Comparison of ENCODE assay signal across 8 cellular contexts in the genomic region with DNA sequence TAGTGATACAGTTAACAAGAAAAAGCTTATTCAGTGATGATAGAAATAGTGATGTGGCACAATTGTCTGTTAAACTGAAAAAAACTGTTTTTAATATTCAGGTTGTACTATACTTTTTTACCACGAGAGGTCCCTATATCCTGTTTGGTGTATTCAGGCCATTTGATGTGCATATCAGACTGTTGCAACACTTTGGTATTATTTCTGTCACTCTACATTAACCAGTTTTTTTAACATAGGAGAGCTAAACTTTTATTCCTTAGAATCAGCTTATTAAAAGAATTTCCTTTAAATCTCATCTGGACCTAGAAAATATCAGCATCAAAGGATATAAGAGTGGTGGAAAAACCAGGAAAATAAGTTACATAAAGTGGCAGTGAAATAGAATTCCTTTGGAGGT. TPM values are rescaled to one million over a fixed set of nuclear protein-coding genes. Genes with fewer than 3 reads are reported as not detected.
A peak's percentile ranks its signal among the peaks of the same experiment; 100 is the strongest.
DNase-seq lines count a peak whose midpoint lies in the region; ATAC-seq and TF ChIP-seq lines count a peak whose summit lies in the region.

No MANE protein-coding gene starts in this region.

- no peak overlapping the region for H3K27ac ChIP-seq in Peyer's patch

- DNase-seq in NCI-H1105 treated with DMSO at 0.1 percent for 48 hours (lab: John Stamatoyannopoulos, UW) (peak; percentile 16), NCI-H1105 (lab: John Stamatoyannopoulos, UW) (no peak), Peyer's patch (no peak), epithelial cell of esophagus (ENCODE audit: low read depth) (peak; percentile 61), activated gamma-delta T cell (lab: John Stamatoyannopoulos, UW) (no peak)
- peak in 3 of 10 donors; percentile 44 to 58 (median 47) for DNase-seq in naive thymus-derived CD8-positive, alpha-beta T cell
- DNase-seq in activated CD4-positive, alpha-beta T cell treated with anti-CD3 and anti-CD28 coated beads for 48 hours = no peak

- no peaks in the 10 kb centered on the region for H3K27me3 ChIP-seq in Peyer's patch

- no peaks in the 10 kb centered on the region for H3K4me1 ChIP-seq in Peyer's patch

- POLR2A ChIA-PET in naive thymus-derived CD8-positive, alpha-beta T cell (lab: Charles Lee) = no interaction called here

- no peak overlapping the region for H3K4me3 Mint-ChIP-seq in naive thymus-derived CD8-positive, alpha-beta T cell

- no peaks in the 10 kb centered on the region for H3K27me3 Mint-ChIP-seq in naive thymus-derived CD8-positive, alpha-beta T cell

- peak overlapping the region in 6 of 10 donors; percentile 3 to 84 (median 40) for H3K27ac Mint-ChIP-seq in naive thymus-derived CD8-positive, alpha-beta T cell

- H3K9me3 ChIP-seq in Peyer's patch = no peaks in the 10 kb centered on the region

- H3K4me1 Mint-ChIP-seq in naive thymus-derived CD8-positive, alpha-beta T cell = peaks cover 0 to 7% (median 3%) of the 10 kb centered on the region in 4 donors

- TF ChIP-seq POLR2A in Peyer's patch (IDR thresholded peaks at IDR 0.05) = no peak

- peak; percentile 59 for ATAC-seq in HG03095 (IDR thresholded peaks at IDR 0.05; ENCODE audit: unreplicated experiment)
- peak; percentile 58 to 82 for ATAC-seq in naive thymus-derived CD8-positive, alpha-beta T cell

- H3K36me3 ChIP-seq in Peyer's patch = peaks cover 0 to 3% (median 0%) of the 10 kb centered on the region in 3 donors

- no peaks in the 10 kb centered on the region for H3K9me3 Mint-ChIP-seq in naive thymus-derived CD8-positive, alpha-beta T cell

- H3K36me3 Mint-ChIP-seq in naive thymus-derived CD8-positive, alpha-beta T cell = peaks cover 0 to 12% (median 6%) of the 10 kb centered on the region in 3 donors

- H3K4me3 ChIP-seq in Peyer's patch (no peak overlapping the region), epithelial cell of esophagus (ENCODE audit: low read length) (no peak overlapping the region)

- TF ChIP-seq CTCF in Peyer's patch (IDR thresholded peaks at IDR 0.05) (peak in 5 of 6 experiments; percentile 5 to 56 (median 49)), epithelial cell of esophagus (IDR thresholded peaks at IDR 0.05; ENCODE audit: insufficient read depth, low read depth, low read length, missing control alignments) (peak; percentile 54)

RNA-seq across cellular contexts. Expression of gene TSPYL4, which starts 36.8 kb away (rescaled TPM):
- total RNA-seq in Peyer's patch = 1 to 10 TPM; 5.8 to 9.1 (median 7.2) TPM
- 10 to 100 TPM; 23.1 to 24.7 TPM for total RNA-seq in naive thymus-derived CD8-positive, alpha-beta T cell
- 10 to 100 TPM; 12.5 to 19.4 (median 12.7) TPM for polyA plus RNA-seq in naive thymus-derived CD8-positive, alpha-beta T cell

Comparison
In these comparisons a context has a peak if more than half of its experiments do, and no peak if none do; other contexts are left out.
1. DNase-seq: peak in NCI-H1105 treated with DMSO at 0.1 percent for 48 hours (single experiment) and epithelial cell of esophagus (single experiment); none in NCI-H1105 (single experiment), Peyer's patch (0 of 3), activated gamma-delta T cell (single experiment) and activated CD4-positive, alpha-beta T cell treated with anti-CD3 and anti-CD28 coated beads for 48 hours (single experiment).